10 cellular contexts compared by ENCODE assay signal in genomic region chr6:159038318-159038717, GRCh38. TPM values are rescaled to one million over a fixed set of nuclear protein-coding genes. Genes with fewer than 3 reads are reported as not detected.
DNase-seq lines count a peak whose midpoint lies in the region; ATAC-seq and TF ChIP-seq lines count a peak whose summit lies in the region.
"Not testable (repeated sequence)": the region's sequence is repeated elsewhere in the genome, so short reads cannot be mapped to it uniquely, and the experiment has no call there.
"Had no signal": no experiment of that assay in that cellular context is flagged by ENCODE, and none has a peak within 500 bp of the region (broad histone marks: within the 10 kb centered on the region; RNA-seq: fewer than 3 reads in every experiment).

No MANE protein-coding gene starts in this region.

- H3K4me3 ChIP-seq in CD8-positive, alpha-beta memory T cell (ENCODE audit: low read length); KMS-11 (IDR thresholded peaks at IDR 0.05; ENCODE audit: insufficient read depth, low read depth, low read length); upper lobe of left lung: not testable (repeated sequence)

- H4K20me1 ChIP-seq in KMS-11 (ENCODE audit: insufficient read depth) = not testable (repeated sequence)

- H3K9me3 Mint-ChIP-seq in CD8-positive, alpha-beta memory T cell; activated T-cell treated with anti-CD3 and anti-CD28 coated beads, Interleukin-2, amount 50 U/mL, for 4 hours; central memory CD8-positive, alpha-beta T cell; immature natural killer cell; natural killer cell: not testable (repeated sequence)

- H3K27me3 ChIP-seq in CD8-positive, alpha-beta memory T cell (ENCODE audit: insufficient read depth, low read length, poor library complexity, severe bottlenecking); KMS-11 (ENCODE audit: insufficient read depth, low read depth); upper lobe of left lung: not testable (repeated sequence)

- H3K4me1 Mint-ChIP-seq in CD8-positive, alpha-beta memory T cell = peaks cover 74 to 90% (median 82%) of the 10 kb centered on the region in 3 donors
- H3K4me1 Mint-ChIP-seq in activated T-cell treated with anti-CD3 and anti-CD28 coated beads, Interleukin-2, amount 50 U/mL, for 4 hours (ENCODE audit: low read depth) = peaks cover 75% of the 10 kb centered on the region
- H3K4me1 Mint-ChIP-seq in central memory CD8-positive, alpha-beta T cell = peaks cover 58% of the 10 kb centered on the region
- peaks cover 81 to 94% of the 10 kb centered on the region in 2 donors for H3K4me1 Mint-ChIP-seq in immature natural killer cell
- peaks cover 79 to 83% of the 10 kb centered on the region in 2 donors for H3K4me1 Mint-ChIP-seq in natural killer cell

- 75 to 85% methylated on average over 12 of the region's 12 CpGs for WGBS in upper lobe of left lung, 2 donors

- not testable (repeated sequence) for DNase-seq in CD8-positive, alpha-beta memory T cell; activated T-cell treated with anti-CD3 and anti-CD28 coated beads, Interleukin-2, amount 50 U/mL, for 4 hours; central memory CD8-positive, alpha-beta T cell (ENCODE audit: low spot score in 2 of 2); immature natural killer cell; natural killer cell
- DNase-seq in RPMI8226 (peak; percentile 59), upper lobe of left lung (peak in 1 of 2 donors; percentile 26)

- POLR2A ChIA-PET in CD8-positive, alpha-beta memory T cell (lab: Charles Lee) = interaction anchor here (0.6 to 1.4 kb wide), 5 partner anchors 9 to 1659 kb away, joined by 3 to 6 read pairs (median 3); no protein-coding TSS in a partner anchor

- CTCF ChIA-PET in CD8-positive, alpha-beta memory T cell (lab: Charles Lee) = interaction anchor here (1.8 to 11.8 kb wide), 3 partner anchors 27 to 90 kb away, joined by 4 to 288 read pairs (median 100); no protein-coding TSS in a partner anchor

- intact Hi-C loops in natural killer cell (cut with micrococcal nuclease) = loop anchor here (2.0 to 5.0 kb wide), 4 partner anchors 30 to 1276 kb away; no protein-coding TSS in a partner anchor

- TF ChIP-seq EP300 in upper lobe of left lung (IDR thresholded peaks at IDR 0.05) = not testable (repeated sequence)

- not testable (repeated sequence) for TF ChIP-seq POLR2A in upper lobe of left lung (IDR thresholded peaks at IDR 0.05)

- not testable (repeated sequence) for TF ChIP-seq CTCF in KMS-11 (conservative IDR thresholded peaks at IDR 0.05; ENCODE audit: low read depth, low read length); natural killer cell (IDR thresholded peaks at IDR 0.05); upper lobe of left lung (IDR thresholded peaks at IDR 0.05)

- not testable (repeated sequence) for H3K79me2 ChIP-seq in KMS-11 (ENCODE audit: insufficient read depth, low read depth)

- not testable (repeated sequence) for H3K27ac ChIP-seq in CD8-positive, alpha-beta memory T cell (ENCODE audit: low read depth, low read length)
- H3K27ac ChIP-seq in KMS-11 (peak overlapping the region; percentile 90), upper lobe of left lung (peak overlapping the region; percentile 71 to 76 (median 74))

- H3K27ac Mint-ChIP-seq in CD8-positive, alpha-beta memory T cell = peak overlapping the region in 7 of 8 donors; percentile 76 to 100 (median 96)
- H3K27ac Mint-ChIP-seq in central memory CD8-positive, alpha-beta T cell (ENCODE audit: low read depth) = peak overlapping the region; percentile 93
- H3K27ac Mint-ChIP-seq in immature natural killer cell = peak overlapping the region; percentile 96 to 99 (median 98)
- peak overlapping the region; percentile 97 for H3K27ac Mint-ChIP-seq in natural killer cell

- H3K9me3 ChIP-seq in CD8-positive, alpha-beta memory T cell (ENCODE audit: low read length); upper lobe of left lung: not testable (repeated sequence)

- peaks cover 70% of the 10 kb centered on the region for H3K36me3 ChIP-seq in CD8-positive, alpha-beta memory T cell (ENCODE audit: insufficient read depth, low read length)
- not testable (repeated sequence) for H3K36me3 ChIP-seq in KMS-11 (ENCODE audit: insufficient read depth)
- H3K36me3 ChIP-seq in upper lobe of left lung = peaks cover 0 to 20% (median 5%) of the 10 kb centered on the region in 4 donors

- H3K4me1 ChIP-seq in CD8-positive, alpha-beta memory T cell (ENCODE audit: insufficient read depth, low read length) = peaks cover 65% of the 10 kb centered on the region
- peaks cover 71% of the 10 kb centered on the region for H3K4me1 ChIP-seq in KMS-11 (ENCODE audit: low read depth, poor library complexity, severe bottlenecking)
- peaks cover 3 to 18% (median 13%) of the 10 kb centered on the region in 4 donors for H3K4me1 ChIP-seq in upper lobe of left lung

- H3K9ac ChIP-seq in KMS-11 = peak overlapping the region; percentile 62

- H3K27me3 Mint-ChIP-seq in CD8-positive, alpha-beta memory T cell; activated T-cell treated with anti-CD3 and anti-CD28 coated beads, Interleukin-2, amount 50 U/mL, for 4 hours (ENCODE audit: low read depth); central memory CD8-positive, alpha-beta T cell; natural killer cell (ENCODE audit: low read depth in 2 of 2): not testable (repeated sequence)
- H3K27me3 Mint-ChIP-seq in immature natural killer cell (ENCODE audit: low read depth in 3 of 3) = peaks cover 11 to 41% (median 36%) of the 10 kb centered on the region in 3 donors

- not testable (repeated sequence) for ATAC-seq in activated T-cell treated with anti-CD3 and anti-CD28 coated beads, Interleukin-2, amount 50 U/mL, for 4 hours; central memory CD8-positive, alpha-beta T cell (replicated peaks; ENCODE audit: extremely low read depth, poor library complexity, severe bottlenecking); natural killer cell; upper lobe of left lung (ENCODE audit: low FRiP score in 2 of 2)

- peaks cover 59 to 91% (median 60%) of the 10 kb centered on the region in 3 donors for H3K36me3 Mint-ChIP-seq in CD8-positive, alpha-beta memory T cell
- H3K36me3 Mint-ChIP-seq in activated T-cell treated with anti-CD3 and anti-CD28 coated beads, Interleukin-2, amount 50 U/mL, for 4 hours (ENCODE audit: insufficient read depth) = peaks cover 76% of the 10 kb centered on the region
- H3K36me3 Mint-ChIP-seq in central memory CD8-positive, alpha-beta T cell (ENCODE audit: insufficient read depth) = peaks cover 92% of the 10 kb centered on the region
- H3K36me3 Mint-ChIP-seq in immature natural killer cell (peaks cover 59 to 85% (median 69%) of the 10 kb centered on the region in 3 donors), natural killer cell (peaks cover 52% of the 10 kb centered on the region)

- H3K4me3 Mint-ChIP-seq in CD8-positive, alpha-beta memory T cell = peak overlapping the region; percentile 79 to 100 (median 100)
- peak overlapping the region; percentile 66 for H3K4me3 Mint-ChIP-seq in activated T-cell treated with anti-CD3 and anti-CD28 coated beads, Interleukin-2, amount 50 U/mL, for 4 hours
- H3K4me3 Mint-ChIP-seq in central memory CD8-positive, alpha-beta T cell = peak overlapping the region; percentile 97
- H3K4me3 Mint-ChIP-seq in immature natural killer cell (peak overlapping the region; percentile 100), natural killer cell (peak overlapping the region; percentile 91)

- H3K4me2 ChIP-seq in KMS-11 = peak overlapping the region; percentile 81

- H2AFZ ChIP-seq in KMS-11 (ENCODE audit: low read depth) = peak overlapping the region; percentile 80

RNA-seq across cellular contexts. Expression of gene TAGAP, which starts 6.5 kb away (rescaled TPM):
- total RNA-seq in CD8-positive, alpha-beta memory T cell = 100 to 1,000 TPM; 140 to 145 TPM
- 193 TPM for polyA plus RNA-seq in CD8-positive, alpha-beta memory T cell
- total RNA-seq in activated T-cell treated with anti-CD3 and anti-CD28 coated beads, Interleukin-2, amount 50 U/mL, for 4 hours = 100 to 1,000 TPM; 120 to 132 (median 130) TPM
- 100 to 1,000 TPM in 1 of 3 donors, 10 to 100 TPM in 2; 63.6 to 114 (median 84.4) TPM for polyA plus RNA-seq in immature natural killer cell
- total RNA-seq in natural killer cell (100 to 1,000 TPM; 139 to 291 (median 178) TPM), upper lobe of left lung (10 to 100 TPM in 2 of 6 donors, 1 to 10 TPM in 4; 7.8 to 19.3 (median 8.8) TPM)
- total RNA-seq: fibroblast of lung, osteoblast had no signal
- polyA plus RNA-seq: fibroblast of lung had no signal

RNA-seq across cellular contexts. Expression of gene RSPH3, which starts 38.3 kb away (rescaled TPM):
- total RNA-seq in CD8-positive, alpha-beta memory T cell = 1 to 10 TPM; 4.2 to 4.4 TPM
- 3.3 TPM for polyA plus RNA-seq in CD8-positive, alpha-beta memory T cell
- 1 to 10 TPM; 1.6 to 2.1 (median 1.7) TPM for total RNA-seq in activated T-cell treated with anti-CD3 and anti-CD28 coated beads, Interleukin-2, amount 50 U/mL, for 4 hours
- 1 to 10 TPM in 2 of 3 donors, not detected in 1; 2.0 to 3.1 TPM for polyA plus RNA-seq in immature natural killer cell
- total RNA-seq in natural killer cell (1 to 10 TPM; 1.5 to 2.9 (median 2.4) TPM), upper lobe of left lung (10 to 100 TPM; 14.7 to 22.0 (median 18.2) TPM)

Comparison
In these comparisons a context has a peak if more than half of its experiments do, and no peak if none do; other contexts are left out.
1. RNA of gene TAGAP, which starts 6.5 kb away (total RNA-seq): 139 to 291 TPM in natural killer cell, 140 to 145 TPM in CD8-positive, alpha-beta memory T cell and 120 to 132 TPM in activated T-cell treated with anti-CD3 and anti-CD28 coated beads, Interleukin-2, amount 50 U/mL, for 4 hours; 7.8 to 19.3 TPM in upper lobe of left lung; every median in the first group is over 4 times any median in the second.
2. Peak in every context shown above with its lines, with median percentiles within 50 percentile points of each other: H3K27ac Mint-ChIP-seq and H3K4me3 Mint-ChIP-seq.